ENCODE assay signal across 29 cellular contexts in the genomic region with DNA sequence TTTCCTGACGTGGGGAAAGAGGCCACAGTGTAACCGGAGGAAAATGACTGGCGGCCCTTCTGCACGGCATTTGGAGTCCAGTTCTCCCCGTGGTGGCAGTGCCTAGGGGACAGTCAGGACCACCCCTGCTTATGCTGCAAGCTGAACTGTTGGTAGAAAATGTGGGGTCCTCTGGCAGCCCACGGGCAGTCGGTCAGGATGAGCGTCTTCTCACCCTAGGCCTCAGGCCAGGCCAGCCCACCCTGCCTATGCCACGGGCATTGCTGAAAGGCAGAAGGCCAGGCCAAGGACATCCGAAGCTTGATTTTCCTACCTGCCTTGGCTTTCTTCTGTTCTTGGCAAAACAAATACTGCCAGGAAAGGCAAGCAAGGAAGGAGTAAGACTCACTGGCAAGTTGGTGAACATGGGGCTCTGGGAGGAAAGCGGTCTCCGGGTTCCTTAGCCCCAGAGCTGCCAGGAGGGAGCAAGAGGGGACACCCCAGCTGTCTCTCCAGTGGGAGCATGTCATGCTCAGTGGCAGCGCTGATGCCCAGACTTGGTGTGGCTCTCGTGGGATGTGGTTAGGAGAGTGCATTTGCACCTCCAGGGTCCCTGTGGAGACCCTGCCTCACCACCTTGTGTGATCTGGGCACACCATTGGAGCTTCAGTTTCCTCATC.
"Had no signal": no experiment of that assay in that cellular context is flagged by ENCODE, and none has a peak within 500 bp of the region (broad histone marks: within the 10 kb centered on the region; RNA-seq: fewer than 3 reads in every experiment).

No MANE protein-coding gene starts in this region.

- H3K27ac ChIP-seq: adrenal gland, ascending aorta, breast epithelium, cardiac muscle cell, colonic mucosa, epithelial cell of prostate, WERI-Rb-1 had no signal

- H3K4me3 ChIP-seq: adrenal gland, ascending aorta, breast epithelium, cardiac muscle cell, colonic mucosa had no signal

- H3K36me3 ChIP-seq: adrenal gland, ascending aorta, breast epithelium, cardiac muscle cell, colonic mucosa, WERI-Rb-1 had no signal

- DNase-seq: activated B cell treated with CpG ODN at 0.5 μM for 24 hours; activated CD4-positive, alpha-beta memory T cell treated with anti-CD3 and anti-CD28 coated beads for 36 hours; activated CD4-positive, alpha-beta T cell treated with anti-CD3 and anti-CD28 coated beads for 36 hours; activated CD4-positive, alpha-beta T cell treated with anti-CD3 and anti-CD28 coated beads, Interleukin-2, amount 10 ng/mL, durations not matched to agents 24 days and 14 days; activated CD8-positive, alpha-beta memory T cell treated with anti-CD3 and anti-CD28 coated beads, Interleukin-2, amount 10 ng/mL, durations not matched to agents 7 days and 5 days; activated CD8-positive, alpha-beta memory T cell treated with anti-CD3 and anti-CD28 coated beads, Interleukin-2, amount 50 U/mL, for 4 hours; activated CD8-positive, alpha-beta T cell treated with anti-CD3 and anti-CD28 coated beads, Interleukin-2, amount 10 ng/mL, durations not matched to agents 7 days and 5 days; activated effector memory CD4-positive, alpha-beta T cell treated with anti-CD3 and anti-CD28 coated beads, Interleukin-2, amount 50 U/mL, for 16 hours; activated naive CD4-positive, alpha-beta T cell treated with anti-CD3 and anti-CD28 coated beads for 36 hours; activated naive CD8-positive, alpha-beta T cell treated with anti-CD3 and anti-CD28 coated beads for 36 hours; activated naive CD8-positive, alpha-beta T cell treated with anti-CD3 and anti-CD28 coated beads, Interleukin-2, amount 50 U/mL, for 24 hours; activated T-cell treated with anti-CD3 and anti-CD28 coated beads, Interleukin-2, amount 50 U/mL, for 1 hour; activated T-cell treated with anti-CD3 and anti-CD28 coated beads, Interleukin-2, amount 50 U/mL, for 48 hours; adrenal gland; central memory CD4-positive, alpha-beta T cell; cerebellar nuclear complex; colonic mucosa; effector CD8-positive, alpha-beta T cell; foreskin fibroblast; head of caudate nucleus; T-helper 17 cell; T1000; WERI-Rb-1 had no signal

- H3K27me3 ChIP-seq: adrenal gland, ascending aorta, breast epithelium, cardiac muscle cell, colonic mucosa had no signal

- H3K9me3 ChIP-seq: adrenal gland, ascending aorta, breast epithelium, colonic mucosa had no signal

- H3K4me1 ChIP-seq: adrenal gland, ascending aorta, breast epithelium, colonic mucosa had no signal

- ATAC-seq: activated CD4-positive, alpha-beta T cell treated with anti-CD3 and anti-CD28 coated beads for 36 hours; activated CD4-positive, CD25-positive, alpha-beta regulatory T cell treated with anti-CD3 and anti-CD28 coated beads, Interleukin-2, amount 50 U/mL, for 24 hours; activated CD8-positive, alpha-beta memory T cell treated with anti-CD3 and anti-CD28 coated beads, Interleukin-2, amount 10 ng/mL, durations not matched to agents 7 days and 5 days; activated CD8-positive, alpha-beta T cell treated with anti-CD3 and anti-CD28 coated beads, Interleukin-2, amount 10 ng/mL, durations not matched to agents 7 days and 5 days; activated naive CD8-positive, alpha-beta T cell treated with anti-CD3 and anti-CD28 coated beads, Interleukin-2, amount 50 U/mL, for 24 hours; esophagus mucosa; T-helper 17 cell had no signal
